ENCODE assay signal across 1 cellular context in genomic region chr2:64966017-64966416, GRCh38.
TF ChIP-seq lines count a peak whose summit lies in the region.

No MANE protein-coding gene starts in this region.

TF ChIP-seq in IMR-90, 13 proteins besides CTCF, POLR2A, EP300 and RAD21:
- TF ChIP-seq MAFK (IDR thresholded peaks at IDR 0.05; ENCODE audit: low read depth, low read length), result no peak
- no peak for TF ChIP-seq FOS (IDR thresholded peaks at IDR 0.05; ENCODE audit: low read depth, low read length)
- TF ChIP-seq MAZ (IDR thresholded peaks at IDR 0.05; ENCODE audit: borderline replicate concordance, low read depth, low read length), result no peak
- no peak for TF ChIP-seq MXI1 (IDR thresholded peaks at IDR 0.05; ENCODE audit: borderline replicate concordance, low read depth, low read length)
- no peak for TF ChIP-seq CHD1 (IDR thresholded peaks at IDR 0.05; ENCODE audit: low read depth, low read length)
- TF ChIP-seq CEBPB (IDR thresholded peaks at IDR 0.05; ENCODE audit: low read depth, low read length), result no peak
- TF ChIP-seq USF2 (IDR thresholded peaks at IDR 0.05; ENCODE audit: low read depth, low read length), result no peak
- no peak for TF ChIP-seq BHLHE40 (IDR thresholded peaks at IDR 0.05; ENCODE audit: low read depth, low read length)
- no peak for TF ChIP-seq RFX5 (IDR thresholded peaks at IDR 0.05; ENCODE audit: low read depth, low read length)
TF ChIP-seq in IMR-90: peak in this region for 0.
